11 cellular contexts compared by ENCODE assay signal in the genomic region with DNA sequence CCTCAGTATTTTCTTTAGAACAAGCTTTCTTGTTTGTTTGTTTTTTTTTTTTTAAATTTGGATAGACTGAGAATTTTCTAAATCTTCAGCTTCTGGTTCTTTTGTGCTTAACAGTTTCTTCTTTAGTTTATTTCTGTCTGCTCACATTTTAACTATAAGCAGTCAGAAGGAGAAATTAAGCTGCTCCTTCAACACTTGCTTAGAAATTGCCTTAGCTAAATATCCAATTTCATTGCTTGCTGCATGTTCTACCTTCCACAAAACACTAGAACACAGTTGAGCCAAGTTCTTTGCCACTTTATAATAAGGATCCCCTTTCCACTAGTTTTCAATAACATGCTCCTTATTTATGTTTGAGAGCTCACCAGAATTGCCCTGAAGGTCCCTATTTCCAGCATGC.
"Had no signal": no experiment of that assay in that cellular context is flagged by ENCODE, and none has a peak within 500 bp of the region (broad histone marks: within the 10 kb centered on the region; RNA-seq: fewer than 3 reads in every experiment).

No MANE protein-coding gene starts in this region.

- H3K4me2 ChIP-seq: GM23338 had no signal

- H3K9ac ChIP-seq: GM23248 had no signal

- H3K36me3 ChIP-seq: HAP-1 had no signal

- H3K4me1 ChIP-seq: HAP-1 had no signal

- H3K9me3 ChIP-seq: HAP-1 had no signal

- H2AFZ ChIP-seq: GM23248, GM23338 had no signal

- DNase-seq: GM23248, GOT3, H7, H9, HCEC 1CT, HFFc6 had no signal

- H3K4me3 ChIP-seq: GM23248, GM23338, HAP-1 had no signal

- H3K27ac ChIP-seq: GM23248 had no signal

- FAIRE-seq: H1, H54 had no signal

- ATAC-seq: GM23338, HCT116 had no signal
